In the genomic region with DNA sequence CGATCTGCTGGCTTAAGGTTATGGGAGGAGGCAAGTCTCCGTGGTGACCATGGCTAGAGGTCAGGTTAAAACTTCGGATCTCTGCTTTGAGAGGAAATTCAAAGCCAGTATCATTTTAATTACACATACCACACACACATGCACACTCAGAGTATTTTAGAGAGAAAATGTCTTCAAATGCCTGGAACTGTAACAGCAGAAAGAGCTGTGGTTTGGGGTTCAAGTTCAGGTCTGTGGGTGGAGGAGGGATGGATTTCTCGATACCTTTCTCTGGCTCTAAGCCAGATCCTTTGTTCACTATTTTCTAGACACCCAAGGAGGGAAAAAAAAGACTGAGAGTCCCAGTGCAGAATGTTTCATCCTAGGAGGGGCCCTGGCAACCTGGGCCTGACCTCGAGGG, we compare ENCODE assay signal across 19 cellular contexts.
"Had no signal": no experiment of that assay in that cellular context is flagged by ENCODE, and none has a peak within 500 bp of the region (broad histone marks: within the 10 kb centered on the region; RNA-seq: fewer than 3 reads in every experiment).

No MANE protein-coding gene starts in this region.

- H3K27me3 ChIP-seq: dorsolateral prefrontal cortex, foreskin keratinocyte, spleen had no signal

- H3K27me3 Mint-ChIP-seq: activated B cell treated with CpG ODN at 0.5 μM for 24 hours had no signal

- H3K4me1 ChIP-seq: foreskin keratinocyte had no signal

- H3K4me3 ChIP-seq: dorsolateral prefrontal cortex, lung, SK-N-MC, spleen had no signal

- H3K9me3 ChIP-seq: spleen had no signal

- DNase-seq: activated B cell treated with CpG ODN at 0.5 μM for 24 hours; activated CD4-positive, alpha-beta T cell treated with anti-CD3 and anti-CD28 coated beads, Interleukin-2, amount 50 U/mL, for 48 hours; activated CD8-positive, alpha-beta memory T cell treated with anti-CD3 and anti-CD28 coated beads, Interleukin-2, amount 50 U/mL, for 4 hours; activated gamma-delta T cell treated with Interleukin-2 at 50 U/mL for 16 hours; activated T-cell treated with anti-CD3 and anti-CD28 coated beads, Interleukin-2, amount 50 U/mL, for 72 hours; amygdala; endodermal cell; foreskin keratinocyte; islet precursor cell; left colon; midbrain; nephron progenitor cell; spleen; substantia nigra; trophoblast cell had no signal

- H3K27ac Mint-ChIP-seq: activated B cell treated with CpG ODN at 0.5 μM for 24 hours; activated T-cell treated with anti-CD3 and anti-CD28 coated beads, Interleukin-2, amount 50 U/mL, for 72 hours; endodermal cell had no signal

- H3K9me3 Mint-ChIP-seq: activated B cell treated with CpG ODN at 0.5 μM for 24 hours; activated naive CD4-positive, alpha-beta T cell treated with anti-CD3 and anti-CD28 coated beads, Interleukin-2, amount 50 U/mL, for 72 hours; activated T-cell treated with anti-CD3 and anti-CD28 coated beads, Interleukin-2, amount 50 U/mL, for 72 hours; endodermal cell; nephron progenitor cell had no signal

- H3K27ac ChIP-seq: foreskin keratinocyte, SK-N-MC, spleen had no signal

- H3K36me3 Mint-ChIP-seq: activated naive CD4-positive, alpha-beta T cell treated with anti-CD3 and anti-CD28 coated beads, Interleukin-2, amount 50 U/mL, for 72 hours had no signal

- H3K4me3 Mint-ChIP-seq: activated B cell treated with CpG ODN at 0.5 μM for 24 hours, endodermal cell had no signal

- ATAC-seq: foreskin keratinocyte had no signal
